ENCODE assay signal across 8 cellular contexts in genomic region chr11:125091247-125091876, GRCh38. TPM values are rescaled to one million over a fixed set of nuclear protein-coding genes. Genes with fewer than 3 reads are reported as not detected.
DNase-seq lines count a peak whose midpoint lies in the region; ATAC-seq and TF ChIP-seq lines count a peak whose summit lies in the region.

No MANE protein-coding gene starts in this region.

- no peak overlapping the region for H3K4me2 ChIP-seq in parathyroid adenoma (ENCODE audit: low read length)

- H3K4me1 ChIP-seq in parathyroid adenoma, result no peaks in the 10 kb centered on the region

- no peak overlapping the region for H3K9ac ChIP-seq in parathyroid adenoma

- H2AFZ ChIP-seq in parathyroid adenoma, result no peak overlapping the region

- TF ChIP-seq CTCF in WI38 (IDR thresholded peaks at IDR 0.05; ENCODE audit: low read depth, low read length) (peak; percentile 57), parathyroid adenoma (IDR thresholded peaks at IDR 0.05) (peak; percentile 51)

- peak; percentile 88 for ATAC-seq in Right ventricle myocardium inferior
- ATAC-seq in GM21381 (IDR thresholded peaks at IDR 0.05; ENCODE audit: unreplicated experiment), result no peak

- H3K36me3 ChIP-seq in parathyroid adenoma (ENCODE audit: control insufficient read depth, insufficient read depth, low read length), result no peaks in the 10 kb centered on the region

- no peaks in the 10 kb centered on the region for H3K79me2 ChIP-seq in parathyroid adenoma

- intact Hi-C loops in Right ventricle myocardium inferior (cut with DNase I) (loop anchor here (1.0 to 10.0 kb wide), 3 partner anchors 256 to 343 kb away; no protein-coding TSS in a partner anchor), cardiac septum (cut with DNase I) (loop anchor here (2.0 to 5.0 kb wide), 4 partner anchors 51 to 341 kb away; no protein-coding TSS in a partner anchor)

- H3K27me3 ChIP-seq in parathyroid adenoma (ENCODE audit: control insufficient read depth, insufficient read depth, low read length), result no peaks in the 10 kb centered on the region

- H3K4me3 ChIP-seq in WI38 (ENCODE audit: low read depth, low read length) (no peak overlapping the region), parathyroid adenoma (ENCODE audit: low read depth, low read length) (no peak overlapping the region)

- no peak overlapping the region for H3K27ac ChIP-seq in parathyroid adenoma

- DNase-seq in Right ventricle myocardium inferior (ENCODE audit: missing footprints), result no peak
- DNase-seq in cardiac septum (ENCODE audit: low spot score), result no peak
- DNase-seq in NCI-H1092 (lab: John Stamatoyannopoulos, UW), result peak; percentile 8
- peak; percentile 38 for DNase-seq in globus pallidus (ENCODE audit: low spot score)
- DNase-seq in activated gamma-delta T cell treated with Interleukin-2 at 50 U/mL for 16 hours, result no peak

- no peaks in the 10 kb centered on the region for H3K9me3 ChIP-seq in parathyroid adenoma (ENCODE audit: control insufficient read depth, low read length)

RNA-seq across cellular contexts. Expression of gene TMEM218, which starts 20.1 kb away (rescaled TPM):
- total RNA-seq in Right ventricle myocardium inferior (6.0 TPM), cardiac septum (8.7 TPM)

RNA-seq across cellular contexts. Expression of gene SLC37A2, which starts 28.3 kb away (rescaled TPM):
- total RNA-seq in Right ventricle myocardium inferior (4.2 TPM), cardiac septum (1.2 TPM)

Comparison
In these comparisons a context has a peak if more than half of its experiments do, and no peak if none do; other contexts are left out.
1. DNase-seq: peak in NCI-H1092 (single experiment) and globus pallidus (single experiment); none in Right ventricle myocardium inferior (single experiment), cardiac septum (single experiment) and activated gamma-delta T cell treated with Interleukin-2 at 50 U/mL for 16 hours (single experiment).